8 cellular contexts compared by ENCODE assay signal in the genomic region with DNA sequence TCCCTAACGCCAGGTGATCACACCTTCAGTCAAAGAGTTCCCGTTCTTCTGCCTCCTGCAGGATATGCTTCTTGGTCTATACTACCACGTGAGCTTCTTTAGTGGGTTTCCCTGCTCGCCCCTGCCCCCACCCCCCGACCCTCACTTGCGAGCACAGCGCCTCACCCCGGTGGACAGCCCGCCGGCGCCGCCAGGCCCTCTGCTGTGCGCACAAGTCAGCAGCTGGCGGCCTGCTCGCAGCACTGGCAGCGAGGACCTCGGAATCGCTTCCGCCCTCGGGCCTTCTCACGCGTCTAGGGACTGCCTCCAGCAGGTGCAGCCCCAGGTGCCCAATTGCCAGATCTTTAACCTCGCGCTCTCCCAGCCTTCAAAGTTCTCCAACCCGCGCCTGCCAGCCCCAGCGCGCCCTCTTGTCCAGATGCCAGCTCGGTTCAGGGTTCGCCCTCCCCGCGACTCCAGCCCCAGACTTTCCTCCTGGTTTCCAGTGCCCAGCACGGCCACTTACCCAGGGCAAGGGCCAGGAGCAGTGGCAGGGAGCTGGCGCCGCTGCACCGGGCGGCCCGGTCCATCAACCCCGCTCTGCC. TPM values are rescaled to one million over a fixed set of nuclear protein-coding genes. Genes with fewer than 3 reads are reported as not detected.
DNase-seq lines count a peak whose midpoint lies in the region; ATAC-seq and TF ChIP-seq lines count a peak whose summit lies in the region.

No MANE protein-coding gene starts in this region.

- no peak overlapping the region for H3K27ac ChIP-seq in ACC112 (ENCODE audit: low read depth, low read length)
- H3K27ac ChIP-seq in breast epithelium = peak overlapping the region; percentile 90 to 91
- peak overlapping the region; percentile 90 to 93 (median 91) for H3K27ac ChIP-seq in stomach

- TF ChIP-seq POLR2A in breast epithelium (IDR thresholded peaks at IDR 0.05) (no peak), stomach (IDR thresholded peaks at IDR 0.05) (peak in 1 of 4 donors; percentile 14)

- peak overlapping the region; percentile 74 for H2AFZ ChIP-seq in ACC112 (ENCODE audit: low read length, unreplicated experiment)

- no peak for TF ChIP-seq CTCF in breast epithelium (IDR thresholded peaks at IDR 0.05)
- TF ChIP-seq CTCF in kidney epithelial cell (IDR thresholded peaks at IDR 0.05; ENCODE audit: insufficient read depth, low read length, poor library complexity, severe bottlenecking) = peak; percentile 82
- TF ChIP-seq CTCF in stomach (IDR thresholded peaks at IDR 0.05) = peak in 5 of 7 experiments; percentile 3 to 31 (median 21)

- H3K9me3 ChIP-seq in breast epithelium (no peaks in the 10 kb centered on the region), stomach (no peaks in the 10 kb centered on the region)

- no peaks in the 10 kb centered on the region for H3K4me1 ChIP-seq in ACC112 (ENCODE audit: control insufficient read depth, insufficient read depth, low read length, unreplicated experiment)
- no peaks in the 10 kb centered on the region for H3K4me1 ChIP-seq in breast epithelium
- peaks cover 0 to 23% (median 16%) of the 10 kb centered on the region in 4 donors for H3K4me1 ChIP-seq in stomach

- no peak for TF ChIP-seq EP300 in stomach (IDR thresholded peaks at IDR 0.05)

- H3K27me3 ChIP-seq in ACC112 (ENCODE audit: insufficient read depth, low read length) (peaks cover 35% of the 10 kb centered on the region), breast epithelium (peaks cover 0 to 4% of the 10 kb centered on the region in 2 donors), kidney epithelial cell (ENCODE audit: control insufficient read depth, insufficient read depth, low read length) (no peaks in the 10 kb centered on the region), stomach (peaks cover 0 to 14% (median 12%) of the 10 kb centered on the region in 3 donors)

- DNase-seq in NCI-H345 treated with DMSO at 0.1 percent for 48 hours (lab: John Stamatoyannopoulos, UW; ENCODE audit: unreplicated experiment) = peak; percentile 11
- peak; percentile 40 to 61 for DNase-seq in breast epithelium (ENCODE audit: low spot score in 2 of 2)
- no peak for DNase-seq in kidney epithelial cell (ENCODE audit: low read depth)
- peak; percentile 84 for DNase-seq in stomach
- no peak for DNase-seq in UCSD-AML1 (lab: John Stamatoyannopoulos, UW; ENCODE audit: unreplicated experiment)
- no peak for DNase-seq in KBM-7

- peak; percentile 45 for ATAC-seq in GM18909 (IDR thresholded peaks at IDR 0.05; ENCODE audit: poor library complexity, unreplicated experiment)

- H3K79me2 ChIP-seq in ACC112 (ENCODE audit: control insufficient read depth, insufficient read depth, low read length, unreplicated experiment) = no peaks in the 10 kb centered on the region

- in situ Hi-C loops in KBM-7 (cut with MboI; ENCODE audit: low pct_unique_long_range_greater_than_20kb, low sequenced_read_pairs) = no loop called here

- intact Hi-C loops in breast epithelium (cut with DNase I; ENCODE audit: low total_unique reads) = loop anchor here (1.0 kb wide), 1 partner anchor 17 kb away; no protein-coding TSS in a partner anchor
- intact Hi-C loops in stomach (cut with DNase I; ENCODE audit: low total_unique reads) = no loop called here

- H3K36me3 ChIP-seq in ACC112 (ENCODE audit: insufficient read depth, low read length) (no peaks in the 10 kb centered on the region), breast epithelium (no peaks in the 10 kb centered on the region), kidney epithelial cell (ENCODE audit: control insufficient read depth, insufficient read depth, low read length) (no peaks in the 10 kb centered on the region), stomach (no peaks in the 10 kb centered on the region)

- WGBS in stomach, 5 donors = 1 to 3% (median 1%) methylated on average over 12 to 39 of the region's 39 CpGs

- H3K4me3 ChIP-seq in ACC112 (ENCODE audit: low read depth, low read length) (peak overlapping the region; percentile 87), breast epithelium (peak overlapping the region; percentile 52 to 78 (median 70)), kidney epithelial cell (ENCODE audit: low read depth, low read length) (peak overlapping the region; percentile 62), stomach (peak overlapping the region; percentile 51 to 65 (median 56))

RNA-seq across cellular contexts. Expression of a gene that starts 0.5 kb away (rescaled TPM):
- total RNA-seq in breast epithelium = 1 to 10 TPM; 2.3 to 6.1 (median 5.0) TPM
- total RNA-seq in kidney epithelial cell = 8.3 and 9.9 TPM in 2 replicates
- 10 to 100 TPM in 3 of 5 donors, 1 to 10 TPM in 2; 4.1 to 64.8 (median 16.2) TPM for total RNA-seq in stomach
- polyA plus RNA-seq in stomach = 1 to 10 TPM; 1.2 to 5.6 (median 1.5) TPM

Comparison
In these comparisons a context has a peak if more than half of its experiments do, and no peak if none do; other contexts are left out.
1. DNase-seq: peak in NCI-H345 treated with DMSO at 0.1 percent for 48 hours (single experiment), breast epithelium (2 of 2) and stomach (single experiment); none in kidney epithelial cell (single experiment), UCSD-AML1 (single experiment) and KBM-7 (single experiment).
2. CTCF ChIP-seq: peak in kidney epithelial cell (single experiment) and stomach (5 of 7); none in breast epithelium (0 of 3).
3. Peak in every context shown above with its lines, with median percentiles within 50 percentile points of each other: H3K4me3 ChIP-seq.